10 cellular contexts compared by ENCODE assay signal in genomic region chr20:41142241-41142640, GRCh38. TPM values are rescaled to one million over a fixed set of nuclear protein-coding genes. Genes with fewer than 3 reads are reported as not detected.
DNase-seq lines count a peak whose midpoint lies in the region; ATAC-seq and TF ChIP-seq lines count a peak whose summit lies in the region.
"Had no signal": no experiment of that assay in that cellular context is flagged by ENCODE, and none has a peak within 500 bp of the region (broad histone marks: within the 10 kb centered on the region; RNA-seq: fewer than 3 reads in every experiment).

No MANE protein-coding gene starts in this region.

- H3K27me3 ChIP-seq in BLaER1 treated with 17β-estradiol and CSF1 and Interleukin-3, amounts not matched to agents 10 nM and 100 nM, result no peaks in the 10 kb centered on the region
- H3K27me3 ChIP-seq in neuronal stem cell (ENCODE audit: control insufficient read depth in 3 of 3, insufficient read depth in 3 of 3, low read depth in 1 of 3, low read length in 3 of 3), result no peaks in the 10 kb centered on the region
- H3K27me3 ChIP-seq in hepatocyte, result no peaks in the 10 kb centered on the region

- H2BK120ac ChIP-seq in neuronal stem cell (ENCODE audit: low read depth, low read length), result no peak overlapping the region

- no peaks in the 10 kb centered on the region for H3K9me3 Mint-ChIP-seq in chondrocyte (ENCODE audit: low read depth)

- no peak overlapping the region for H2AK5ac ChIP-seq in neuronal stem cell (ENCODE audit: low read depth, low read length)

- H2BK15ac ChIP-seq in neuronal stem cell (ENCODE audit: low read length), result no peak overlapping the region

- no peak overlapping the region for H2AFZ ChIP-seq in neuronal stem cell (ENCODE audit: low read length)
- H2AFZ ChIP-seq in hepatocyte, result no peak overlapping the region

- H3K36me3 ChIP-seq in BLaER1 treated with 17β-estradiol and CSF1 and Interleukin-3, amounts not matched to agents 10 nM and 100 nM, result peaks cover 0 to 37% (median 23%) of the 10 kb centered on the region in 11 experiments; a peak in 17 of 22 replicates
- peaks cover 54% of the 10 kb centered on the region for H3K36me3 ChIP-seq in KOPT-K1 (ENCODE audit: insufficient read depth, low read length)
- H3K36me3 ChIP-seq in neuronal stem cell (replicated peaks in 1 of 2; ENCODE audit: control insufficient read depth in 2 of 2, insufficient read depth in 2 of 2, low read length in 2 of 2), result peaks cover 10 to 89% of the 10 kb centered on the region in 2 donors
- no peaks in the 10 kb centered on the region for H3K36me3 ChIP-seq in hepatocyte (replicated peaks; ENCODE audit: insufficient read depth, low read depth)

- WGBS in neuronal stem cell (ENCODE audit: extremely low coverage in 2 of 2, insufficient read length in 2 of 2, insufficient replicate concordance in 1 of 2), 2 donors, result no CpG with 5 or more reads among the region's 5 CpGs
- 89% methylated on average over 5 of the region's 5 CpGs for WGBS in hepatocyte (ENCODE audit: low lambda C conversion rate, missing lambda C conversion rate)

- no peak overlapping the region for H3K14ac ChIP-seq in neuronal stem cell (ENCODE audit: low read length)

- H4K8ac ChIP-seq in neuronal stem cell (ENCODE audit: low read depth, low read length), result no peak overlapping the region

- no peaks in the 10 kb centered on the region for H3K36me3 Mint-ChIP-seq in chondrocyte (ENCODE audit: low read depth)

- peak overlapping the region in 1 of 11 experiments; percentile 69; a peak in 1 of 22 replicates for H3K27ac ChIP-seq in BLaER1 treated with 17β-estradiol and CSF1 and Interleukin-3, amounts not matched to agents 10 nM and 100 nM
- H3K27ac ChIP-seq in KOPT-K1 (ENCODE audit: low read depth, low read length, poor library complexity, severe bottlenecking) (peak overlapping the region; percentile 81), neuronal stem cell (replicated peaks; ENCODE audit: low read length) (no peak overlapping the region), hepatocyte (no peak overlapping the region)
- H3K27ac ChIP-seq: SK-N-MC had no signal

- no peak overlapping the region for H4K91ac ChIP-seq in neuronal stem cell (ENCODE audit: low read depth, low read length, poor library complexity)

- H3K4me1 ChIP-seq in BLaER1 treated with 17β-estradiol and CSF1 and Interleukin-3, amounts not matched to agents 10 nM and 100 nM, result peaks cover 41 to 92% (median 84%) of the 10 kb centered on the region in 10 experiments
- H3K4me1 ChIP-seq in neuronal stem cell (ENCODE audit: control insufficient read depth in 2 of 2, insufficient read depth in 1 of 2, low read depth in 1 of 2, low read length in 2 of 2) (peaks cover 22 to 30% of the 10 kb centered on the region in 2 donors), hepatocyte (ENCODE audit: insufficient read depth) (peaks cover 31% of the 10 kb centered on the region)

- peak overlapping the region; percentile 63 to 99 (median 95); a peak in 21 of 22 replicates for H3K4me2 ChIP-seq in BLaER1 treated with 17β-estradiol and CSF1 and Interleukin-3, amounts not matched to agents 10 nM and 100 nM
- H3K4me2 ChIP-seq in neuronal stem cell (ENCODE audit: insufficient read depth, low read length, poor library complexity, severe bottlenecking) (no peak overlapping the region), hepatocyte (no peak overlapping the region)

- H3K9ac ChIP-seq in BLaER1 treated with 17β-estradiol and CSF1 and Interleukin-3, amounts not matched to agents 10 nM and 100 nM, result peak overlapping the region in 2 of 11 experiments; percentile 60 to 69; a peak in 2 of 22 replicates
- peak overlapping the region; percentile 75 for H3K9ac ChIP-seq in neuronal stem cell (ENCODE audit: low read depth, low read length, poor library complexity)

- no peak for TF ChIP-seq CTCF in chondrocyte (IDR thresholded peaks at IDR 0.05)
- TF ChIP-seq CTCF in hepatocyte (IDR thresholded peaks at IDR 0.05; ENCODE audit: poor library complexity), result no peak

- peaks cover 5 to 96% (median 87%) of the 10 kb centered on the region in 11 experiments; a peak in 20 of 22 replicates for H4K20me1 ChIP-seq in BLaER1 treated with 17β-estradiol and CSF1 and Interleukin-3, amounts not matched to agents 10 nM and 100 nM
- peaks cover 85% of the 10 kb centered on the region for H4K20me1 ChIP-seq in hepatocyte (ENCODE audit: insufficient read depth, poor library complexity, severe bottlenecking)

- no peak overlapping the region for H3K4me3 Mint-ChIP-seq in chondrocyte (ENCODE audit: unreplicated experiment)

- DNase-seq in chondrocyte (ENCODE audit: low spot score) (no peak), neuronal stem cell (ENCODE audit: low spot score) (no peak), NCI-H82 (lab: John Stamatoyannopoulos, UW) (no peak), hepatocyte (ENCODE audit: low spot score) (no peak)
- DNase-seq: MM.1S had no signal

- H3K27me3 Mint-ChIP-seq in chondrocyte (ENCODE audit: low read depth), result no peaks in the 10 kb centered on the region

- H3K4me1 Mint-ChIP-seq in chondrocyte (ENCODE audit: low read depth), result peaks cover 73% of the 10 kb centered on the region

- H2BK12ac ChIP-seq in neuronal stem cell (ENCODE audit: low read length), result no peak overlapping the region

- H3K23ac ChIP-seq in neuronal stem cell (ENCODE audit: low read depth, low read length, poor library complexity), result no peak overlapping the region

- peak overlapping the region; percentile 12 for H3K27ac Mint-ChIP-seq in chondrocyte (ENCODE audit: unreplicated experiment)

- H3K4me3 ChIP-seq in BLaER1 treated with 17β-estradiol and CSF1 and Interleukin-3, amounts not matched to agents 10 nM and 100 nM, result no peak overlapping the region
- H3K4me3 ChIP-seq in neuronal stem cell (ENCODE audit: low read length in 2 of 2) (peak overlapping the region in 1 of 2 donors; percentile 11), hepatocyte (no peak overlapping the region)
- H3K4me3 ChIP-seq: SK-N-MC had no signal

- no peak for ATAC-seq in HG03175 (IDR thresholded peaks at IDR 0.05; ENCODE audit: unreplicated experiment)
- ATAC-seq in GM19455 (IDR thresholded peaks at IDR 0.05; ENCODE audit: unreplicated experiment), result no peak

- peak overlapping the region; percentile 3 for H3K18ac ChIP-seq in neuronal stem cell (ENCODE audit: low read length)

- no peaks in the 10 kb centered on the region for H3K9me2 ChIP-seq in hepatocyte (replicated peaks; ENCODE audit: insufficient read depth)

- no peak overlapping the region for H3K4ac ChIP-seq in neuronal stem cell (ENCODE audit: low read length)

- H3K79me2 ChIP-seq in hepatocyte, result peaks cover 99% of the 10 kb centered on the region

- no peaks in the 10 kb centered on the region for H3K9me3 ChIP-seq in BLaER1 treated with 17β-estradiol and CSF1 and Interleukin-3, amounts not matched to agents 10 nM and 100 nM (replicated peaks in 1 of 11)
- H3K9me3 ChIP-seq in KOPT-K1 (ENCODE audit: insufficient read depth, low read length, poor library complexity, severe bottlenecking), result no peaks in the 10 kb centered on the region
- H3K9me3 ChIP-seq in neuronal stem cell (replicated peaks in 1 of 2; ENCODE audit: control insufficient read depth in 2 of 2, insufficient read depth in 1 of 2, low read depth in 1 of 2, low read length in 2 of 2), result no peaks in the 10 kb centered on the region
- H3K9me3 ChIP-seq in hepatocyte (ENCODE audit: low read depth), result no peaks in the 10 kb centered on the region

- H3K79me1 ChIP-seq in neuronal stem cell (ENCODE audit: low read depth, low read length), result peaks cover 28% of the 10 kb centered on the region

- no peak overlapping the region for H2BK5ac ChIP-seq in neuronal stem cell (ENCODE audit: low read length)

RNA-seq across cellular contexts. Expression of gene PLCG1, which starts 4.9 kb away (rescaled TPM):
- 139 to 152 TPM (median 140 TPM) in 3 replicates for total RNA-seq in chondrocyte
- polyA plus RNA-seq in neuronal stem cell (2013, experiment 1 of 2), result 138 TPM
- 134 TPM for polyA plus RNA-seq in neuronal stem cell (2013, experiment 2 of 2)
- total RNA-seq in hepatocyte, result 48.5 and 73.2 TPM in 2 replicates
- polyA plus RNA-seq in hepatocyte, result 52.7 and 52.8 TPM in 2 replicates

Comparison
In these comparisons a context has a peak if more than half of its experiments do, and no peak if none do; other contexts are left out.
1. H3K4me2 ChIP-seq: peak in BLaER1 treated with 17β-estradiol and CSF1 and Interleukin-3, amounts not matched to agents 10 nM and 100 nM (11 of 11); none in neuronal stem cell (single experiment) and hepatocyte (single experiment).